Comparison of ENCODE assay signal across 1 cellular context in the genomic region with DNA sequence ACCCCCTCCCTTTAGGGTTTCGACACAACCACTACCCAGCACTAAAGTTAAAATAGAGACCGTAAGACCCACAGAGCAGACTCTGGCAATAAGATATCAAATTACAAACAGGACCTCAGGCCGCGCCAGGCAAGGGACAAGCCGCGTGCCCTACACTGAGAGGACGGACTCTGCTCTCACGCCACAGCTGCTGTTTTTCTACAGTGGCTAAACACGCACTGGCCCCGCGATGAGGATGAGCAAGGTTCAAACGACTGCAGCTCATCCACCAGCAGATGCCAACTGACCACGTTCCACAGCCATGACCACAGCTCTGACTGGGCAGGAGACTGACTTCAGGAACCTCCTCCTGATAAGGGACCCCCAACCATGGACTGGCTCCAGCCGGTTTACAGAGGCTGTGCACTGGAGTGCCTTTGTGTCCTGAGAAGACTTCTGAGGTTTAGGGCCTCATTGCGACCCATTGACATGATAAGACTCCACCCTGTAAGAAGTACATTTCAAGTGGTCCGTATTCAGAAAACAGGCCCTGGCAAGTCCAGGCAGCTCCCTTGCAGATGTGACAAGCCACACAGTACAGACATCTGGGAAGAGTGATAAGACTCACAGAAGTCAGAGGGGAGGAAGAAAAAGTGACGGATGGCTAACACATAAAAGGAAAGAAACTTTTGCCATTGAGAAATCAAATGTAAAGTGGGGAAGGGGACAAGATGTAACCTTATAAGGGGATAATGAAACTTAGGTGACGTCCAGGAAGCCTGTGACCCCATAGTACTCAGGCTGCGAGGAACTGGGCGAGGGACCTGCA.
TF ChIP-seq lines count a peak whose summit lies in the region.

No MANE protein-coding gene starts in this region.

TF ChIP-seq in HepG2, 621 proteins besides CTCF, POLR2A, EP300 and RAD21 (continued from another document and continues in another):
- TF ChIP-seq AKNA (CRISPR knock-in tag; IDR thresholded peaks at IDR 0.05; ENCODE audit: borderline replicate concordance): no peak
- peak; percentile 86; the same call in 1 of the 2 replicates for TF ChIP-seq ZNF543 (CRISPR knock-in tag; IDR thresholded peaks at IDR 0.05)
- TF ChIP-seq JUND (CRISPR knock-in tag; IDR thresholded peaks at IDR 0.05): peak; percentile 75; the same call in 1 of the 2 replicates
- TF ChIP-seq ZNF3 (CRISPR knock-in tag; IDR thresholded peaks at IDR 0.05): no peak
- no peak for TF ChIP-seq ZNF720 (CRISPR knock-in tag; IDR thresholded peaks at IDR 0.05)
- no peak for TF ChIP-seq ZNF143 (CRISPR knock-in tag; IDR thresholded peaks at IDR 0.05)
- TF ChIP-seq ZNF678 (CRISPR knock-in tag; IDR thresholded peaks at IDR 0.05): no peak
- no peak for TF ChIP-seq ZBTB3 (CRISPR knock-in tag; IDR thresholded peaks at IDR 0.05; ENCODE audit: borderline replicate concordance, low read depth)
- TF ChIP-seq HNF4G (IDR thresholded peaks at IDR 0.05; ENCODE audit: borderline replicate concordance, low read depth, low read length): no peak; the same call in 1 of the 2 replicates
- TF ChIP-seq HNF4G (CRISPR knock-in tag; IDR thresholded peaks at IDR 0.05; ENCODE audit: borderline replicate concordance, low read depth): peak; percentile 87; the same call in 1 of the 2 replicates
- TF ChIP-seq ZNF598 (CRISPR knock-in tag; IDR thresholded peaks at IDR 0.05; ENCODE audit: borderline replicate concordance): peak; percentile 52
- 0 out of 2 replicates have a peak, but pooled peaks have one; percentile 51 for TF ChIP-seq ZNF280D (CRISPR knock-in tag; IDR thresholded peaks at IDR 0.05)
- peak; percentile 79; the same call in 1 of the 2 replicates for TF ChIP-seq IRF2 (CRISPR knock-in tag; IDR thresholded peaks at IDR 0.05)
- TF ChIP-seq ZNF737 (CRISPR knock-in tag; IDR thresholded peaks at IDR 0.05; ENCODE audit: borderline replicate concordance): no peak
- peak; percentile 40; the same call in 1 of the 2 replicates for TF ChIP-seq BHLHE40 (IDR thresholded peaks at IDR 0.05; ENCODE audit: low read length)
- TF ChIP-seq ZNF12 (CRISPR knock-in tag; IDR thresholded peaks at IDR 0.05): no peak
- TF ChIP-seq, protein P1, sequence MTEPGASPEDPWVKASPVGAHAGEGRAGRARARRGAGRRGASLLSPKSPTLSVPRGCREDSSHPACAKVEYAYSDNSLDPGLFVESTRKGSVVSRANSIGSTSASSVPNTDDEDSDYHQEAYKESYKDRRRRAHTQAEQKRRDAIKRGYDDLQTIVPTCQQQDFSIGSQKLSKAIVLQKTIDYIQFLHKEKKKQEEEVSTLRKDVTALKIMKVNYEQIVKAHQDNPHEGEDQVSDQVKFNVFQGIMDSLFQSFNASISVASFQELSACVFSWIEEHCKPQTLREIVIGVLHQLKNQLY (CRISPR knock-in tag; IDR thresholded peaks at IDR 0.05): peak; percentile 96
- no peak for TF ChIP-seq SMARCE1 (IDR thresholded peaks at IDR 0.05; ENCODE audit: borderline replicate concordance)
- no peak for TF ChIP-seq ZNF33B (CRISPR knock-in tag; IDR thresholded peaks at IDR 0.05)
- no peak for TF ChIP-seq SRY (CRISPR knock-in tag; IDR thresholded peaks at IDR 0.05)
- TF ChIP-seq GATAD1 (CRISPR knock-in tag; IDR thresholded peaks at IDR 0.05): peak; percentile 46; the same call in 1 of the 2 replicates
- TF ChIP-seq ZNF138 (CRISPR knock-in tag; IDR thresholded peaks at IDR 0.05; ENCODE audit: low read depth): no peak
- peak; percentile 71 for TF ChIP-seq ZBTB38 (CRISPR knock-in tag; IDR thresholded peaks at IDR 0.05)
- TF ChIP-seq RBM39 (IDR thresholded peaks at IDR 0.05; ENCODE audit: low read depth, low read length, poor library complexity, severe bottlenecking): no peak
- peak; percentile 74; the same call in 1 of the 2 replicates for TF ChIP-seq ZNF709 (CRISPR knock-in tag; IDR thresholded peaks at IDR 0.05)
- no peak for TF ChIP-seq PLSCR1 (CRISPR knock-in tag; IDR thresholded peaks at IDR 0.05; ENCODE audit: borderline replicate concordance)
- TF ChIP-seq HOMEZ (CRISPR knock-in tag; IDR thresholded peaks at IDR 0.05; ENCODE audit: low read depth): 0 out of 2 replicates have a peak, but pooled peaks have one; percentile 48
- TF ChIP-seq ZNF501 (CRISPR knock-in tag; IDR thresholded peaks at IDR 0.05): peak; percentile 91
- no peak for TF ChIP-seq MAFF (IDR thresholded peaks at IDR 0.05; ENCODE audit: low read depth, low read length)
- peak; percentile 92 for TF ChIP-seq ARNTL (CRISPR knock-in tag; IDR thresholded peaks at IDR 0.05)
- peak; percentile 84; the same call in 1 of the 2 replicates for TF ChIP-seq ATF7-NPFF (CRISPR knock-in tag; IDR thresholded peaks at IDR 0.05; ENCODE audit: low read depth)
- TF ChIP-seq MTA1 (CRISPR knock-in tag; IDR thresholded peaks at IDR 0.05; ENCODE audit: borderline replicate concordance): peak; percentile 83; the same call in 1 of the 2 replicates
- no peak for TF ChIP-seq SNRNP70 (IDR thresholded peaks at IDR 0.05; ENCODE audit: low read depth, low read length)
- no peak for TF ChIP-seq ZNF142 (CRISPR knock-in tag; IDR thresholded peaks at IDR 0.05)
- no peak for TF ChIP-seq ZNF33A (CRISPR knock-in tag; IDR thresholded peaks at IDR 0.05; ENCODE audit: borderline replicate concordance)
- no peak for TF ChIP-seq POLR2AphosphoS5 (IDR thresholded peaks at IDR 0.05; ENCODE audit: low read depth, low read length)
- no peak; the same call in 1 of the 2 replicates for TF ChIP-seq PHF20 (CRISPR knock-in tag; IDR thresholded peaks at IDR 0.05)
- TF ChIP-seq FOXK1 (CRISPR knock-in tag; IDR thresholded peaks at IDR 0.05; ENCODE audit: borderline replicate concordance, low read depth): no peak
- TF ChIP-seq ZIK1 (CRISPR knock-in tag; IDR thresholded peaks at IDR 0.05; ENCODE audit: borderline replicate concordance, low read depth): no peak; the same call in 1 of the 2 replicates
- no peak for TF ChIP-seq MAZ (IDR thresholded peaks at IDR 0.05; ENCODE audit: borderline replicate concordance, low read depth, low read length)
- TF ChIP-seq MAZ (CRISPR knock-in tag; IDR thresholded peaks at IDR 0.05; ENCODE audit: low read depth): peak; percentile 78
- no peak for TF ChIP-seq SRSF9 (IDR thresholded peaks at IDR 0.05; ENCODE audit: borderline replicate concordance, insufficient read depth, low read depth, low read length, poor library complexity, severe bottlenecking)
- no peak for TF ChIP-seq ZNF20 (CRISPR knock-in tag; IDR thresholded peaks at IDR 0.05)
- TF ChIP-seq ZSCAN25 (CRISPR knock-in tag; IDR thresholded peaks at IDR 0.05): peak; percentile 78; the same call in 1 of the 2 replicates
